16 cellular contexts compared by ENCODE assay signal in the genomic region with DNA sequence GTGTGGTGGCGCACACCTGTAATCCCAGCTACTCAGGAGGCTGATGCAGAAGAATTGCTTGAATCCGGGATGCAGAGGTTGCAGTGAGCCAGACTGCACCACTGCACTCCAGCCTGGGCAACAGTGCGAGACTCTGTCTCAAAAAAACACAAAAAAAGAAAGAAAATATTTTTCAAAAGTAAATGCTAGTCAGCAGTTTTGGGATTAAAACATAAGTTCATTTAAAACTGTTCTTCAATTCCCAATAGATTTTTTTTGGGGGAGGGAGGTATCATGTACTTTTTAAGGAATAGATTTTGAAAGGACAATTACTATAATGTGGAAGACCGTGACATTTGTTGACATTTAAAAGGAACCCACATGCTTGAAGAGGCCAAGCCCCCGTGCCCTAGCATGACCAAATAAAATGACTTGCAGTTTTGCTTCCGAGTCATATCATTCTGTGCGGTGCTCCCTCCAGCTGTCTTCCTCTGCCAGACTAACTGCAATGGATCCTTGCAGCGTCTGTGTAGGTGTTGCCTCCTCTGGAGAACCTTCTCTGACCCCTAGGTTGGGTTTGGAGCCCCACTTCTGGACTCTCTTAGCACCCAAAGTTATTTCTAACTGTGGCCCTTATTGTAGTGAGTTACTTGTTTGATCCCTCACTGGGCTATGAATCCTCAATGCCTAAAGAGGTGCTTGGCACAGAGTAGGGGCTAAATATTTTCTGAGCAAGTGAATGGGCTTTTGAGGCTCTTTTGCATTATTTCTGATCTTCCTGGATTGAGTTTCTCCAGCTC.
"Had no signal": no experiment of that assay in that cellular context is flagged by ENCODE, and none has a peak within 500 bp of the region (broad histone marks: within the 10 kb centered on the region; RNA-seq: fewer than 3 reads in every experiment).

No MANE protein-coding gene starts in this region.

- H3K27ac Mint-ChIP-seq: activated naive CD4-positive, alpha-beta T cell treated with anti-CD3 and anti-CD28 coated beads, Interleukin-2, amount 50 U/mL, for 24 hours; activated T-cell treated with anti-CD3 and anti-CD28 coated beads, Interleukin-2, amount 50 U/mL, for 24 hours; brain; endodermal cell; nephron progenitor cell; T-helper 2 cell treated with Interferon-gamma antibody and Interleukin-4, amounts not matched to agents 5 μg/mL and 100 μg/mL, for 36 hours; WTC11 had no signal

- H3K9me3 Mint-ChIP-seq: activated naive CD4-positive, alpha-beta T cell treated with anti-CD3 and anti-CD28 coated beads, Interleukin-2, amount 50 U/mL, for 24 hours; activated T-cell treated with anti-CD3 and anti-CD28 coated beads, Interleukin-2, amount 50 U/mL, for 24 hours; endodermal cell; nephron progenitor cell; T-helper 2 cell treated with Interferon-gamma antibody and Interleukin-4, amounts not matched to agents 5 μg/mL and 100 μg/mL, for 36 hours; WTC11 had no signal

- DNase-seq: activated CD4-positive, alpha-beta T cell treated with anti-CD3 and anti-CD28 coated beads, Interleukin-2, amount 50 U/mL, for 1 hour; activated effector memory CD4-positive, alpha-beta T cell treated with Interleukin-2 at 50 U/mL for 16 hours; activated T-cell treated with anti-CD3 and anti-CD28 coated beads, Interleukin-2, amount 50 U/mL, for 24 hours; amygdala; cerebellar nuclear complex; dermis blood vessel endothelial cell; endodermal cell; glutamatergic neuron; left colon; nephron progenitor cell; stimulated activated CD4-positive, alpha-beta T cell treated with anti-CD3 and anti-CD28 coated beads, Interleukin-4, amount 100 ng/mL, for 1 hour; stimulated activated CD8-positive, alpha-beta memory T cell treated with anti-CD3 and anti-CD28 coated beads, Interleukin-4, amount 100 ng/mL, for 48 hours had no signal

- ATAC-seq: left colon, WTC11 had no signal

- H3K36me3 Mint-ChIP-seq: activated naive CD4-positive, alpha-beta T cell treated with anti-CD3 and anti-CD28 coated beads, Interleukin-2, amount 50 U/mL, for 24 hours; brain; WTC11 had no signal

- H3K4me3 Mint-ChIP-seq: activated naive CD4-positive, alpha-beta T cell treated with anti-CD3 and anti-CD28 coated beads, Interleukin-2, amount 50 U/mL, for 24 hours; activated T-cell treated with anti-CD3 and anti-CD28 coated beads, Interleukin-2, amount 50 U/mL, for 24 hours; brain; endodermal cell; nephron progenitor cell; T-helper 2 cell treated with Interferon-gamma antibody and Interleukin-4, amounts not matched to agents 5 μg/mL and 100 μg/mL, for 36 hours; WTC11 had no signal
